In genomic region chr9:18441245-18441644, GRCh38 we compare ENCODE assay signal across 32 cellular contexts. TPM values are rescaled to one million over a fixed set of nuclear protein-coding genes. Genes with fewer than 3 reads are reported as not detected.
DNase-seq lines count a peak whose midpoint lies in the region; ATAC-seq and TF ChIP-seq lines count a peak whose summit lies in the region.
"Had no signal": no experiment of that assay in that cellular context is flagged by ENCODE, and none has a peak within 500 bp of the region (broad histone marks: within the 10 kb centered on the region; RNA-seq: fewer than 3 reads in every experiment).

No MANE protein-coding gene starts in this region.

- H3K4me3 ChIP-seq in brain microvascular endothelial cell (ENCODE audit: low read depth, low read length), result no peak overlapping the region
- H3K4me3 ChIP-seq in neural progenitor cell, result no peak overlapping the region
- H3K4me3 ChIP-seq: BLaER1, dorsolateral prefrontal cortex, Peyer's patch, SJCRH30 had no signal

- H3K27me3 Mint-ChIP-seq in nephron (ENCODE audit: low read depth) (peaks cover 5% of the 10 kb centered on the region), neural progenitor cell (ENCODE audit: insufficient read depth, low read depth) (peaks cover 3% of the 10 kb centered on the region)
- H3K27me3 Mint-ChIP-seq in natural killer cell treated with Interleukin-12 subunit alpha and Interleukin-12 subunit beta and Interleukin-15 and Interleukin-18, amount 100 ng/mL, for 72 hours, result peaks cover 21 to 47% of the 10 kb centered on the region in 2 donors
- peaks cover 24% of the 10 kb centered on the region for H3K27me3 Mint-ChIP-seq in activated T-helper 17 cell treated with anti-CD3 and anti-CD28 coated beads, Interleukin-2, amount 50 U/mL, for 72 hours

- no peaks in the 10 kb centered on the region for H3K27me3 ChIP-seq in brain microvascular endothelial cell (replicated peaks)
- H3K27me3 ChIP-seq in neural progenitor cell, result peaks cover 5% of the 10 kb centered on the region
- H3K27me3 ChIP-seq: dorsolateral prefrontal cortex, Peyer's patch, SJCRH30 had no signal

- no peaks in the 10 kb centered on the region for H3K79me2 ChIP-seq in neural progenitor cell (ENCODE audit: low read depth)
- H3K79me2 ChIP-seq: parathyroid adenoma had no signal

- no peak overlapping the region for H2AFZ ChIP-seq in neural progenitor cell (replicated peaks)
- H2AFZ ChIP-seq: parathyroid adenoma had no signal

- peaks cover 8% of the 10 kb centered on the region for H3K4me1 ChIP-seq in neural progenitor cell
- H3K4me1 ChIP-seq: BLaER1 had no signal

- H3K9me3 ChIP-seq in neural progenitor cell (ENCODE audit: low read depth), result no peaks in the 10 kb centered on the region
- H3K9me3 ChIP-seq: BLaER1, Peyer's patch, SJCRH30 had no signal

- no peak overlapping the region for H3K4me3 Mint-ChIP-seq in nephron
- no peak overlapping the region for H3K4me3 Mint-ChIP-seq in natural killer cell treated with Interleukin-12 subunit alpha and Interleukin-12 subunit beta and Interleukin-15 and Interleukin-18, amount 100 ng/mL, for 72 hours
- H3K4me3 Mint-ChIP-seq in activated T-helper 17 cell treated with anti-CD3 and anti-CD28 coated beads, Interleukin-2, amount 50 U/mL, for 72 hours, result no peak overlapping the region
- no peak overlapping the region for H3K4me3 Mint-ChIP-seq in neural progenitor cell
- H3K4me3 Mint-ChIP-seq: activated naive CD8-positive, alpha-beta T cell; central memory CD8-positive, alpha-beta T cell; natural killer cell had no signal

- H3K4me2 ChIP-seq in neural progenitor cell, result no peak overlapping the region
- H3K4me2 ChIP-seq: BLaER1 had no signal

- no peaks in the 10 kb centered on the region for H3F3A ChIP-seq in neural progenitor cell (ENCODE audit: low read depth)

- H3K27ac ChIP-seq in brain microvascular endothelial cell (peak overlapping the region; percentile 33), neural progenitor cell (no peak overlapping the region)
- H3K27ac ChIP-seq: BLaER1, dorsolateral prefrontal cortex, parathyroid adenoma, Peyer's patch, SJCRH30 had no signal

- H3K9ac ChIP-seq in neural progenitor cell, result no peak overlapping the region
- H3K9ac ChIP-seq: BLaER1, parathyroid adenoma had no signal

- ATAC-seq in HG02852 (IDR thresholded peaks at IDR 0.05; ENCODE audit: unreplicated experiment) (peak; percentile 52), GM19023 (IDR thresholded peaks at IDR 0.05; ENCODE audit: unreplicated experiment) (no peak)
- no peak for ATAC-seq in natural killer cell treated with Interleukin-12 subunit alpha and Interleukin-12 subunit beta and Interleukin-15 and Interleukin-18, amount 100 ng/mL, for 72 hours
- ATAC-seq in activated T-helper 17 cell treated with anti-CD3 and anti-CD28 coated beads, Interleukin-2, amount 50 U/mL, for 72 hours (replicated peaks), result no peak
- ATAC-seq: left ventricle myocardium superior, natural killer cell had no signal

- peaks cover 47% of the 10 kb centered on the region for H3K4me1 Mint-ChIP-seq in nephron
- H3K4me1 Mint-ChIP-seq in natural killer cell treated with Interleukin-12 subunit alpha and Interleukin-12 subunit beta and Interleukin-15 and Interleukin-18, amount 100 ng/mL, for 72 hours (ENCODE audit: low read depth in 2 of 2), result no peaks in the 10 kb centered on the region
- peaks cover 3% of the 10 kb centered on the region for H3K4me1 Mint-ChIP-seq in activated T-helper 17 cell treated with anti-CD3 and anti-CD28 coated beads, Interleukin-2, amount 50 U/mL, for 72 hours
- H3K4me1 Mint-ChIP-seq in neural progenitor cell, result peaks cover 34% of the 10 kb centered on the region
- H3K4me1 Mint-ChIP-seq: central memory CD8-positive, alpha-beta T cell; natural killer cell had no signal

- TF ChIP-seq CTCF in brain microvascular endothelial cell (IDR thresholded peaks at IDR 0.05; ENCODE audit: low read depth, low read length, missing control alignments), result no peak
- no peak for TF ChIP-seq CTCF in nephron (IDR thresholded peaks at IDR 0.05; ENCODE audit: unreplicated experiment in 3 of 3)
- TF ChIP-seq CTCF in neural progenitor cell (IDR thresholded peaks at IDR 0.05), result no peak

- in situ Hi-C loops in brain microvascular endothelial cell (cut with HindIII; ENCODE audit: low pct_ligation_motif_present, low sequenced_read_pairs), result loop anchor here (25.0 kb wide), 1 partner anchor 179 kb away; no protein-coding TSS in a partner anchor

- H3K9me3 Mint-ChIP-seq in nephron (no peaks in the 10 kb centered on the region), neural progenitor cell (no peaks in the 10 kb centered on the region)
- no peaks in the 10 kb centered on the region for H3K9me3 Mint-ChIP-seq in natural killer cell treated with Interleukin-12 subunit alpha and Interleukin-12 subunit beta and Interleukin-15 and Interleukin-18, amount 100 ng/mL, for 72 hours
- H3K9me3 Mint-ChIP-seq in activated T-helper 17 cell treated with anti-CD3 and anti-CD28 coated beads, Interleukin-2, amount 50 U/mL, for 72 hours, result no peaks in the 10 kb centered on the region
- H3K9me3 Mint-ChIP-seq: activated T-helper 2 cell treated with anti-CD3 and anti-CD28 coated beads, Interferon-gamma antibody, Interleukin-2, Interleukin-4, amounts not matched to agents 10 μg/mL and 5 μg/mL and 100 μg/mL, durations not matched to agents 14 hours and 24 hours and 36 hours; central memory CD8-positive, alpha-beta T cell; natural killer cell had no signal

- no peaks in the 10 kb centered on the region for H3K36me3 Mint-ChIP-seq in nephron (ENCODE audit: low read depth)
- H3K36me3 Mint-ChIP-seq in natural killer cell treated with Interleukin-12 subunit alpha and Interleukin-12 subunit beta and Interleukin-15 and Interleukin-18, amount 100 ng/mL, for 72 hours, result no peaks in the 10 kb centered on the region
- no peaks in the 10 kb centered on the region for H3K36me3 Mint-ChIP-seq in activated T-helper 17 cell treated with anti-CD3 and anti-CD28 coated beads, Interleukin-2, amount 50 U/mL, for 72 hours (ENCODE audit: low read depth)
- no peaks in the 10 kb centered on the region for H3K36me3 Mint-ChIP-seq in neural progenitor cell
- H3K36me3 Mint-ChIP-seq: activated naive CD8-positive, alpha-beta T cell; natural killer cell had no signal

- peak; percentile 37 for DNase-seq in GM03348 (ENCODE audit: low spot score)
- DNase-seq in brain microvascular endothelial cell, result peak; percentile 37
- no peak for DNase-seq in natural killer cell treated with Interleukin-12 subunit alpha and Interleukin-12 subunit beta and Interleukin-15 and Interleukin-18, amount 100 ng/mL, for 72 hours (ENCODE audit: low spot score)
- no peak for DNase-seq in neural progenitor cell (ENCODE audit: low spot score)
- DNase-seq: ACHN; activated CD4-positive, alpha-beta T cell treated with anti-CD3 and anti-CD28 coated beads, Interleukin-2, amount 50 U/mL, for 4 hours; activated CD4-positive, CD25-positive, alpha-beta regulatory T cell; activated CD8-positive, alpha-beta memory T cell treated with anti-CD3 and anti-CD28 coated beads, Interleukin-2, amount 50 U/mL, for 4 hours; aorta; DMS153; dorsolateral prefrontal cortex; GF-D8; islet precursor cell; left ventricle myocardium superior; natural killer cell; NCI-H1694; NCI-H2171; NCI-H510A; Peyer's patch; SJCRH30; stimulated activated CD4-positive, alpha-beta T cell treated with anti-CD3 and anti-CD28 coated beads, Interleukin-4, amount 100 ng/mL, for 1 hour; T-helper 1 cell; trophoblast cell had no signal

- H3K27ac Mint-ChIP-seq in nephron, result peak overlapping the region; percentile 44 to 52 (median 51)
- H3K27ac Mint-ChIP-seq in natural killer cell treated with Interleukin-12 subunit alpha and Interleukin-12 subunit beta and Interleukin-15 and Interleukin-18, amount 100 ng/mL, for 72 hours, result no peak overlapping the region
- H3K27ac Mint-ChIP-seq in activated T-helper 17 cell treated with anti-CD3 and anti-CD28 coated beads, Interleukin-2, amount 50 U/mL, for 72 hours, result no peak overlapping the region
- no peak overlapping the region for H3K27ac Mint-ChIP-seq in neural progenitor cell
- H3K27ac Mint-ChIP-seq: activated naive CD8-positive, alpha-beta T cell; activated T-helper 2 cell treated with anti-CD3 and anti-CD28 coated beads, Interferon-gamma antibody, Interleukin-2, Interleukin-4, amounts not matched to agents 10 μg/mL and 5 μg/mL and 100 μg/mL, durations not matched to agents 14 hours and 24 hours and 36 hours; natural killer cell had no signal

- H3K36me3 ChIP-seq in brain microvascular endothelial cell (replicated peaks), result no peaks in the 10 kb centered on the region
- H3K36me3 ChIP-seq in neural progenitor cell, result no peaks in the 10 kb centered on the region
- H3K36me3 ChIP-seq: BLaER1, Peyer's patch, SJCRH30 had no signal

- H4K20me1 ChIP-seq in neural progenitor cell (ENCODE audit: low read depth), result no peaks in the 10 kb centered on the region
- H4K20me1 ChIP-seq: BLaER1 had no signal

RNA-seq across cellular contexts. Expression of gene ADAMTSL1, which starts 32.7 kb away (rescaled TPM):
- not detected for total RNA-seq in natural killer cell treated with Interleukin-12 subunit alpha and Interleukin-12 subunit beta and Interleukin-15 and Interleukin-18, amount 100 ng/mL, for 72 hours
- not detected for total RNA-seq in activated T-helper 17 cell treated with anti-CD3 and anti-CD28 coated beads, Interleukin-2, amount 50 U/mL, for 72 hours
- total RNA-seq in neural progenitor cell (ENCODE audit: low replicate concordance), result 0.73 and 2.7 TPM in 2 replicates
- total RNA-seq: activated T-helper 2 cell treated with anti-CD3 and anti-CD28 coated beads, Interferon-gamma antibody, Interleukin-2, Interleukin-4, amounts not matched to agents 10 μg/mL and 5 μg/mL and 100 μg/mL, durations not matched to agents 14 hours and 24 hours and 36 hours; natural killer cell had no signal

Comparison
In these comparisons a context has a peak if more than half of its experiments do, and no peak if none do; other contexts are left out.
1. DNase-seq: peak in GM03348 (single experiment) and brain microvascular endothelial cell (single experiment); none in natural killer cell treated with Interleukin-12 subunit alpha and Interleukin-12 subunit beta and Interleukin-15 and Interleukin-18, amount 100 ng/mL, for 72 hours (single experiment) and neural progenitor cell (single experiment).
2. H3K27ac Mint-ChIP-seq: peak in nephron (3 of 3); none in natural killer cell treated with Interleukin-12 subunit alpha and Interleukin-12 subunit beta and Interleukin-15 and Interleukin-18, amount 100 ng/mL, for 72 hours (0 of 2), activated T-helper 17 cell treated with anti-CD3 and anti-CD28 coated beads, Interleukin-2, amount 50 U/mL, for 72 hours (single experiment) and neural progenitor cell (single experiment).